Comparison of ENCODE assay signal across 19 cellular contexts in genomic region chr6:134511984-134512383, GRCh38.
DNase-seq lines count a peak whose midpoint lies in the region; ATAC-seq, FAIRE-seq and TF ChIP-seq lines count a peak whose summit lies in the region.
"Had no signal": no experiment of that assay in that cellular context is flagged by ENCODE, and none has a peak within 500 bp of the region (broad histone marks: within the 10 kb centered on the region; RNA-seq: fewer than 3 reads in every experiment).

No MANE protein-coding gene starts in this region.

- H3K36me3 ChIP-seq in BLaER1 treated with 17β-estradiol and CSF1 and Interleukin-3, amounts not matched to agents 10 nM and 100 nM: no peaks in the 10 kb centered on the region
- H3K36me3 ChIP-seq in IMR-90 (ENCODE audit: control insufficient read depth, insufficient read depth, low read length) (no peaks in the 10 kb centered on the region), neutrophil (no peaks in the 10 kb centered on the region)
- H3K36me3 ChIP-seq: BE2C had no signal

- H4K91ac ChIP-seq in IMR-90 (ENCODE audit: insufficient read depth, low read depth, low read length): no peak overlapping the region

- no TSS peak for BruUV-seq in IMR-90 (replicated peaks; lab: Mats Ljungman, UMichigan)

- in situ Hi-C loops in IMR-90 (cut with MboI; ENCODE audit: low sequenced_read_pairs): no loop called here

- H4K20me1 ChIP-seq in BLaER1 treated with 17β-estradiol and CSF1 and Interleukin-3, amounts not matched to agents 10 nM and 100 nM: no peaks in the 10 kb centered on the region
- no peaks in the 10 kb centered on the region for H4K20me1 ChIP-seq in IMR-90 (ENCODE audit: insufficient read depth, low read length)

- no peak for FAIRE-seq in frontal cortex (lab: Jason Lieb, UNC)
- FAIRE-seq: D721Med, GM12891, GM18507 had no signal

- intact Hi-C loops in IMR-90 (cut with micrococcal nuclease): no loop called here

- DNase-seq in IMR-90 (no peak), anterior cingulate cortex (lab: John Stamatoyannopoulos, UW) (no peak), frontal cortex (ENCODE audit: low spot score in 2 of 2) (no peak)
- DNase-seq: BE2C; CD8-positive, alpha-beta memory T cell; DND-41; GDM1; GM23248; NCI-H1048; NCI-H1694; NCI-H524; SW 1271 had no signal

- no peak overlapping the region; the same call in 1 of the 2 replicates for H3K18ac ChIP-seq in IMR-90 (ENCODE audit: low read depth, low read length)

- peak overlapping the region; percentile 63 to 82 (median 75); a peak in 21 of 22 replicates for H3K27ac ChIP-seq in BLaER1 treated with 17β-estradiol and CSF1 and Interleukin-3, amounts not matched to agents 10 nM and 100 nM
- no peak overlapping the region for H3K27ac ChIP-seq in IMR-90 (ENCODE audit: insufficient read depth, low read length)
- peak overlapping the region; percentile 4 for H3K27ac ChIP-seq in angular gyrus (ENCODE audit: low read depth, low read length)
- H3K27ac ChIP-seq in neutrophil: peak overlapping the region; percentile 36

- no peaks in the 10 kb centered on the region for H3K27me3 ChIP-seq in BLaER1 treated with 17β-estradiol and CSF1 and Interleukin-3, amounts not matched to agents 10 nM and 100 nM
- H3K27me3 ChIP-seq in IMR-90 (ENCODE audit: control insufficient read depth, insufficient read depth, low read length) (no peaks in the 10 kb centered on the region), neutrophil (no peaks in the 10 kb centered on the region)
- H3K27me3 ChIP-seq: BE2C had no signal

- H3K14ac ChIP-seq in IMR-90 (replicated peaks; ENCODE audit: low read depth, low read length): no peak overlapping the region

- peak overlapping the region in 9 of 11 experiments; percentile 19 to 66 (median 36); a peak in 10 of 22 replicates for H3K9ac ChIP-seq in BLaER1 treated with 17β-estradiol and CSF1 and Interleukin-3, amounts not matched to agents 10 nM and 100 nM
- H3K9ac ChIP-seq in IMR-90 (ENCODE audit: low read depth, low read length): no peak overlapping the region
- H3K9ac ChIP-seq: GM23248 had no signal

- H3K4me3 ChIP-seq in BLaER1 treated with 17β-estradiol and CSF1 and Interleukin-3, amounts not matched to agents 10 nM and 100 nM: no peak overlapping the region
- H3K4me3 ChIP-seq in IMR-90 (ENCODE audit: insufficient read depth, low read depth, low read length): no peak overlapping the region
- no peak overlapping the region for H3K4me3 ChIP-seq in neutrophil (ENCODE audit: low read depth in 1 of 2, low read length in 1 of 2)
- H3K4me3 ChIP-seq: GM23248 had no signal

- peaks cover 55 to 78% (median 68%) of the 10 kb centered on the region in 10 experiments for H3K4me1 ChIP-seq in BLaER1 treated with 17β-estradiol and CSF1 and Interleukin-3, amounts not matched to agents 10 nM and 100 nM
- peaks cover 8% of the 10 kb centered on the region for H3K4me1 ChIP-seq in IMR-90 (ENCODE audit: control insufficient read depth, insufficient read depth, low read length)
- H3K4me1 ChIP-seq in neutrophil (ENCODE audit: control insufficient read depth in 1 of 2, insufficient read depth in 1 of 2, low read depth in 1 of 2, low read length in 1 of 2): peaks cover 8 to 21% of the 10 kb centered on the region in 2 experiments

- no peak overlapping the region; the same call in 1 of the 2 replicates for H3K56ac ChIP-seq in IMR-90 (ENCODE audit: extremely low read depth, insufficient read depth, low read length)

- H3K4ac ChIP-seq in IMR-90 (ENCODE audit: low read depth, low read length): no peak overlapping the region

- WGBS in IMR-90 (ENCODE audit: extremely low coverage in 2 of 2, insufficient read length in 1 of 2), 2 experiments: no CpG with 5 or more reads among the region's 5 CpGs

- no peak overlapping the region for H2BK120ac ChIP-seq in IMR-90 (ENCODE audit: low read depth, low read length)

- H3K23ac ChIP-seq in IMR-90 (ENCODE audit: low read depth, low read length): no peak overlapping the region

- H2BK5ac ChIP-seq in IMR-90 (ENCODE audit: low read depth, low read length, poor library complexity, severe bottlenecking): peak overlapping the region; percentile 55

- TF ChIP-seq CTCF in IMR-90 (conservative IDR thresholded peaks at IDR 0.05; ENCODE audit: low read depth, low read length) (no peak), neutrophil (IDR thresholded peaks at IDR 0.05) (no peak)

- CTCF ChIA-PET in IMR-90 (lab: Yijun Ruan, JAX): no interaction called here

- H4K5ac ChIP-seq in IMR-90 (ENCODE audit: low read depth, low read length): no peak overlapping the region

- H2AFZ ChIP-seq in IMR-90 (replicated peaks; ENCODE audit: low read length, poor library complexity): peak overlapping the region; percentile 46

- H4K8ac ChIP-seq in IMR-90 (ENCODE audit: low read depth in 2 of 2, low read length in 2 of 2): no peak overlapping the region

- H2AK9ac ChIP-seq in IMR-90 (replicated peaks; ENCODE audit: low read depth, low read length, poor library complexity): no peak overlapping the region

- no peaks in the 10 kb centered on the region for H3K9me1 ChIP-seq in IMR-90 (ENCODE audit: insufficient read depth, low read length)

- no peaks in the 10 kb centered on the region for H3K79me1 ChIP-seq in IMR-90 (ENCODE audit: low read depth in 1 of 2, low read length in 2 of 2)

- POLR2A ChIA-PET in IMR-90 (lab: Charles Lee; ENCODE audit: unreplicated experiment): no interaction called here

- H2AK5ac ChIP-seq in IMR-90 (ENCODE audit: low read depth, low read length): no peak overlapping the region

- ATAC-seq in IMR-90 (ENCODE audit: low read depth) (no peak), GM21619 (IDR thresholded peaks at IDR 0.05; ENCODE audit: unreplicated experiment) (no peak)

- no peak overlapping the region for H2BK20ac ChIP-seq in IMR-90 (ENCODE audit: low read depth, low read length)

- H2BK15ac ChIP-seq in IMR-90 (ENCODE audit: low read depth, low read length): no peak overlapping the region

- peaks cover 0 to 14% (median 5%) of the 10 kb centered on the region in 11 experiments; a peak in 8 of 22 replicates for H3K9me3 ChIP-seq in BLaER1 treated with 17β-estradiol and CSF1 and Interleukin-3, amounts not matched to agents 10 nM and 100 nM (replicated peaks in 1 of 11)
- H3K9me3 ChIP-seq in IMR-90 (ENCODE audit: control insufficient read depth, insufficient read depth, low read length) (no peaks in the 10 kb centered on the region), neutrophil (no peaks in the 10 kb centered on the region)
- H3K9me3 ChIP-seq: BE2C had no signal

- no peak for TF ChIP-seq RAD21 in IMR-90 (IDR thresholded peaks at IDR 0.05; ENCODE audit: low read length)

- peak overlapping the region; percentile 71 to 89 (median 78) for H3K4me2 ChIP-seq in BLaER1 treated with 17β-estradiol and CSF1 and Interleukin-3, amounts not matched to agents 10 nM and 100 nM
- H3K4me2 ChIP-seq in IMR-90 (ENCODE audit: low read depth, low read length): no peak overlapping the region; the same call in 1 of the 2 replicates

- dilution Hi-C loops in IMR-90 (cut with HindIII; ENCODE audit: low sequenced_read_pairs, unreplicated experiment): no loop called here

- TF ChIP-seq POLR2A in IMR-90 (IDR thresholded peaks at IDR 0.05; ENCODE audit: low read depth, low read length): no peak

TF ChIP-seq in IMR-90, 13 proteins besides CTCF, POLR2A, EP300 and RAD21:
- TF ChIP-seq MXI1 (IDR thresholded peaks at IDR 0.05; ENCODE audit: borderline replicate concordance, low read depth, low read length) (no peak), MAFK (IDR thresholded peaks at IDR 0.05; ENCODE audit: low read depth, low read length) (no peak), RFX5 (IDR thresholded peaks at IDR 0.05; ENCODE audit: low read depth, low read length) (no peak), MAZ (IDR thresholded peaks at IDR 0.05; ENCODE audit: borderline replicate concordance, low read depth, low read length) (no peak), SMC3 (IDR thresholded peaks at IDR 0.05; ENCODE audit: low read depth, low read length) (no peak), NFE2L2 (IDR thresholded peaks at IDR 0.05; ENCODE audit: low read depth, low read length) (no peak), CEBPB (IDR thresholded peaks at IDR 0.05; ENCODE audit: low read depth, low read length) (no peak)
